Comparison of ENCODE assay signal across 16 cellular contexts in genomic region chr2:99397251-99397920, GRCh38.
DNase-seq lines count a peak whose midpoint lies in the region; ATAC-seq lines count a peak whose summit lies in the region.
"Had no signal": no experiment of that assay in that cellular context is flagged by ENCODE, and none has a peak within 500 bp of the region (broad histone marks: within the 10 kb centered on the region; RNA-seq: fewer than 3 reads in every experiment).

No MANE protein-coding gene starts in this region.

- no peak overlapping the region for H3K4me3 Mint-ChIP-seq in stimulated activated naive CD8-positive, alpha-beta T cell treated with anti-CD3 and anti-CD28 coated beads, Interleukin-15, Interleukin-2, amounts not matched to agents 100 ng/mL and 50 ng/mL, for 24 hours
- H3K4me3 Mint-ChIP-seq in stimulated activated naive CD8-positive, alpha-beta T cell treated with anti-CD3 and anti-CD28 coated beads, Interleukin-15, amount 100 ng/mL, for 72 hours = no peak overlapping the region
- no peak overlapping the region for H3K4me3 Mint-ChIP-seq in activated T-helper 17 cell treated with anti-CD3 and anti-CD28 coated beads, Interleukin-2, amount 50 U/mL, for 72 hours
- H3K4me3 Mint-ChIP-seq: activated T-cell treated with anti-CD3 and anti-CD28 coated beads, Interleukin-2, amount 50 U/mL, for 4 hours had no signal

- peaks cover 2% of the 10 kb centered on the region for H3K4me1 Mint-ChIP-seq in stimulated activated naive CD8-positive, alpha-beta T cell treated with anti-CD3 and anti-CD28 coated beads, Interleukin-15, Interleukin-2, amounts not matched to agents 100 ng/mL and 50 ng/mL, for 24 hours (ENCODE audit: low read depth)
- no peaks in the 10 kb centered on the region for H3K4me1 Mint-ChIP-seq in stimulated activated naive CD8-positive, alpha-beta T cell treated with anti-CD3 and anti-CD28 coated beads, Interleukin-15, amount 100 ng/mL, for 72 hours
- no peaks in the 10 kb centered on the region for H3K4me1 Mint-ChIP-seq in activated T-helper 17 cell treated with anti-CD3 and anti-CD28 coated beads, Interleukin-2, amount 50 U/mL, for 72 hours

- H3K27me3 Mint-ChIP-seq in stimulated activated naive CD8-positive, alpha-beta T cell treated with anti-CD3 and anti-CD28 coated beads, Interleukin-15, Interleukin-2, amounts not matched to agents 100 ng/mL and 50 ng/mL, for 24 hours = no peaks in the 10 kb centered on the region
- H3K27me3 Mint-ChIP-seq in stimulated activated naive CD8-positive, alpha-beta T cell treated with anti-CD3 and anti-CD28 coated beads, Interleukin-15, amount 100 ng/mL, for 72 hours = no peaks in the 10 kb centered on the region
- no peaks in the 10 kb centered on the region for H3K27me3 Mint-ChIP-seq in activated T-helper 17 cell treated with anti-CD3 and anti-CD28 coated beads, Interleukin-2, amount 50 U/mL, for 72 hours

- no peak for DNase-seq in stimulated activated naive CD8-positive, alpha-beta T cell treated with anti-CD3 and anti-CD28 coated beads, Interleukin-15, amount 100 ng/mL, for 72 hours
- DNase-seq in right cardiac atrium (no peak), T1000 (lab: John Stamatoyannopoulos, UW) (no peak), SW480 (ENCODE audit: low spot score) (no peak), ACHN (no peak)
- DNase-seq in stimulated activated CD4-positive, alpha-beta T cell treated with anti-CD3 and anti-CD28 coated beads, Interleukin-4, amount 100 ng/mL, for 4 hours = no peak
- DNase-seq: activated T-cell treated with anti-CD3 and anti-CD28 coated beads, Interleukin-2, amount 50 U/mL, for 4 hours; effector CD4-positive, alpha-beta T cell; EL; foreskin keratinocyte; NCI-H2171; SK-N-SH; stimulated activated CD4-positive, alpha-beta T cell treated with anti-CD3 and anti-CD28 coated beads, Interleukin-2, amount 100 ng/mL, for 24 hours had no signal

- H3K27ac Mint-ChIP-seq in stimulated activated naive CD8-positive, alpha-beta T cell treated with anti-CD3 and anti-CD28 coated beads, Interleukin-15, Interleukin-2, amounts not matched to agents 100 ng/mL and 50 ng/mL, for 24 hours = peak overlapping the region; percentile 70
- H3K27ac Mint-ChIP-seq in stimulated activated naive CD8-positive, alpha-beta T cell treated with anti-CD3 and anti-CD28 coated beads, Interleukin-15, amount 100 ng/mL, for 72 hours = peak overlapping the region in 1 of 2 donors; percentile 82
- peak overlapping the region; percentile 48 for H3K27ac Mint-ChIP-seq in activated T-helper 17 cell treated with anti-CD3 and anti-CD28 coated beads, Interleukin-2, amount 50 U/mL, for 72 hours

- H3K9me3 ChIP-seq in right cardiac atrium (ENCODE audit: control insufficient read depth, low read length) = no peaks in the 10 kb centered on the region
- H3K9me3 ChIP-seq: BLaER1, SK-N-SH had no signal

- H3K4me3 ChIP-seq in right cardiac atrium (ENCODE audit: low read length) = no peak overlapping the region
- H3K4me3 ChIP-seq: BLaER1 had no signal

- H3K27me3 ChIP-seq in right cardiac atrium (ENCODE audit: control insufficient read depth, insufficient read depth) = no peaks in the 10 kb centered on the region
- H3K27me3 ChIP-seq: BLaER1, foreskin keratinocyte had no signal

- 88% methylated on average over 3 of the region's 3 CpGs for WGBS in right cardiac atrium

- in situ Hi-C loops in ACHN (cut with HindIII; ENCODE audit: low pct_ligation_motif_present, low pct_unique_long_range_greater_than_20kb, low sequenced_read_pairs) = no loop called here

- peak overlapping the region; percentile 39 for H3K27ac ChIP-seq in right cardiac atrium (ENCODE audit: low read length)
- H3K27ac ChIP-seq: BLaER1, foreskin keratinocyte had no signal

- ATAC-seq in stimulated activated naive CD8-positive, alpha-beta T cell treated with anti-CD3 and anti-CD28 coated beads, Interleukin-15, amount 100 ng/mL, for 72 hours = no peak
- ATAC-seq in activated T-helper 17 cell treated with anti-CD3 and anti-CD28 coated beads, Interleukin-2, amount 50 U/mL, for 72 hours (replicated peaks) = no peak
- ATAC-seq in right cardiac atrium = no peak
- ATAC-seq: activated T-cell treated with anti-CD3 and anti-CD28 coated beads, Interleukin-2, amount 50 U/mL, for 4 hours; foreskin keratinocyte had no signal

- intact Hi-C loops in right cardiac atrium (cut with DNase I) = loop anchor here in 1 of 4 donors (10.0 kb wide), 1 partner anchor 53 kb away; no protein-coding TSS in a partner anchor

- H3K36me3 Mint-ChIP-seq in stimulated activated naive CD8-positive, alpha-beta T cell treated with anti-CD3 and anti-CD28 coated beads, Interleukin-15, Interleukin-2, amounts not matched to agents 100 ng/mL and 50 ng/mL, for 24 hours (ENCODE audit: low read depth) = peaks cover 81% of the 10 kb centered on the region
- H3K36me3 Mint-ChIP-seq in activated T-helper 17 cell treated with anti-CD3 and anti-CD28 coated beads, Interleukin-2, amount 50 U/mL, for 72 hours (ENCODE audit: low read depth) = peaks cover 99% of the 10 kb centered on the region

- H3K4me1 ChIP-seq in right cardiac atrium (ENCODE audit: control insufficient read depth, insufficient read depth, low read length) = peaks cover 2% of the 10 kb centered on the region
- H3K4me1 ChIP-seq: BLaER1, foreskin keratinocyte had no signal

- H3K9me3 Mint-ChIP-seq in stimulated activated naive CD8-positive, alpha-beta T cell treated with anti-CD3 and anti-CD28 coated beads, Interleukin-15, Interleukin-2, amounts not matched to agents 100 ng/mL and 50 ng/mL, for 24 hours = no peaks in the 10 kb centered on the region
- H3K9me3 Mint-ChIP-seq in stimulated activated naive CD8-positive, alpha-beta T cell treated with anti-CD3 and anti-CD28 coated beads, Interleukin-15, amount 100 ng/mL, for 72 hours = no peaks in the 10 kb centered on the region
- no peaks in the 10 kb centered on the region for H3K9me3 Mint-ChIP-seq in activated T-helper 17 cell treated with anti-CD3 and anti-CD28 coated beads, Interleukin-2, amount 50 U/mL, for 72 hours
- H3K9me3 Mint-ChIP-seq: activated T-cell treated with anti-CD3 and anti-CD28 coated beads, Interleukin-2, amount 50 U/mL, for 4 hours had no signal
